ENCODE assay signal across 16 cellular contexts in the genomic region with DNA sequence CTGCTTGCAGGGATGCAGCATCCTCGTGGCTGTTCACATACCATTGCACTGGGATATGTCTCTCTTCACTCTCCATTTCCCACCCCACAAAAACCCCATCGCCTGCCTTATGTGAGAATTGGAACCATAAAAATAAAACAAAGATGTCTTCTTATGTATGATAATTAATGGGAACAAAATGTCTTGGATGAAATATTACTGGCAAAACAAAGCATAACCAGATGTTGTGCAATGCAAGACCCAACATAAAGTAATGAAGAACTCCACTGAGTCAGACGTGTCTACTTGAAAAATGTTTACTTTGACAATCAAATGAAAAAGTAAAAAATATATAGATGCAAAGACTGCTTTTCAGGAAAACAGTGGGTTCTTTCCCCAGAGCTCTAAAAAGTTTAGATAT.
DNase-seq lines count a peak whose midpoint lies in the region; ATAC-seq, FAIRE-seq and TF ChIP-seq lines count a peak whose summit lies in the region.
"Had no signal": no experiment of that assay in that cellular context is flagged by ENCODE, and none has a peak within 500 bp of the region (broad histone marks: within the 10 kb centered on the region; RNA-seq: fewer than 3 reads in every experiment).

No MANE protein-coding gene starts in this region.

- no TSS peak for BruUV-seq in IMR-90 (replicated peaks; lab: Mats Ljungman, UMichigan)

- H3K79me2 ChIP-seq in astrocyte (ENCODE audit: insufficient read depth, low read length): no peaks in the 10 kb centered on the region

- dilution Hi-C loops in IMR-90 (cut with HindIII; ENCODE audit: low sequenced_read_pairs, unreplicated experiment): no loop called here

- H3K79me1 ChIP-seq in IMR-90 (ENCODE audit: low read depth in 1 of 2, low read length in 2 of 2): no peaks in the 10 kb centered on the region

- H3K9me3 Mint-ChIP-seq in astrocyte (ENCODE audit: unreplicated experiment): no peaks in the 10 kb centered on the region

- H3K9me3 ChIP-seq in IMR-90 (ENCODE audit: control insufficient read depth, insufficient read depth, low read length) (no peaks in the 10 kb centered on the region), astrocyte (ENCODE audit: insufficient read depth, low read depth, low read length) (no peaks in the 10 kb centered on the region)
- H3K9me3 ChIP-seq: BLaER1 treated with 17β-estradiol and CSF1 and Interleukin-3, amounts not matched to agents 10 nM and 100 nM had no signal

- no peak overlapping the region for H2BK15ac ChIP-seq in IMR-90 (ENCODE audit: low read depth, low read length)

- no peak overlapping the region for H3K56ac ChIP-seq in IMR-90 (ENCODE audit: extremely low read depth, insufficient read depth, low read length)

- no peak overlapping the region for H3K23ac ChIP-seq in IMR-90 (ENCODE audit: low read depth, low read length)

- no peak overlapping the region for H2BK120ac ChIP-seq in IMR-90 (ENCODE audit: low read depth, low read length)

- peaks cover 3% of the 10 kb centered on the region for H3K4me1 Mint-ChIP-seq in astrocyte (ENCODE audit: low read depth, unreplicated experiment)
- H3K4me1 Mint-ChIP-seq: CD4-positive, CD25-positive, alpha-beta regulatory T cell had no signal

- no peak overlapping the region for H3K18ac ChIP-seq in IMR-90 (ENCODE audit: low read depth, low read length)

- no peaks in the 10 kb centered on the region for H3K27me3 Mint-ChIP-seq in astrocyte (ENCODE audit: low read depth, unreplicated experiment)
- H3K27me3 Mint-ChIP-seq: CD4-positive, CD25-positive, alpha-beta regulatory T cell had no signal

- in situ Hi-C loops in IMR-90 (cut with MboI; ENCODE audit: low sequenced_read_pairs): no loop called here

- no peak overlapping the region for H4K8ac ChIP-seq in IMR-90 (ENCODE audit: low read depth in 2 of 2, low read length in 2 of 2)

- H2AK9ac ChIP-seq in IMR-90 (replicated peaks; ENCODE audit: low read depth, low read length, poor library complexity): no peak overlapping the region

- H2AK5ac ChIP-seq in IMR-90 (ENCODE audit: low read depth, low read length): no peak overlapping the region

- H3K4me3 ChIP-seq in IMR-90 (ENCODE audit: insufficient read depth, low read depth, low read length) (no peak overlapping the region), astrocyte (ENCODE audit: insufficient read depth, low read depth, low read length) (no peak overlapping the region), fibroblast of villous mesenchyme (ENCODE audit: low read depth, low read length) (no peak overlapping the region)
- H3K4me3 ChIP-seq: BLaER1 treated with 17β-estradiol and CSF1 and Interleukin-3, amounts not matched to agents 10 nM and 100 nM; GM23248 had no signal

- H2BK20ac ChIP-seq in IMR-90 (ENCODE audit: low read depth, low read length): no peak overlapping the region

- no peak for TF ChIP-seq POLR2A in IMR-90 (IDR thresholded peaks at IDR 0.05; ENCODE audit: low read depth, low read length)

- POLR2A ChIA-PET in IMR-90 (lab: Charles Lee; ENCODE audit: unreplicated experiment): no interaction called here

- H3K27ac Mint-ChIP-seq in astrocyte (ENCODE audit: unreplicated experiment): no peak overlapping the region
- H3K27ac Mint-ChIP-seq: CD4-positive, CD25-positive, alpha-beta regulatory T cell had no signal

- H3K4me3 Mint-ChIP-seq in astrocyte (ENCODE audit: unreplicated experiment): no peak overlapping the region
- H3K4me3 Mint-ChIP-seq: CD4-positive, CD25-positive, alpha-beta regulatory T cell had no signal

- intact Hi-C loops in IMR-90 (cut with micrococcal nuclease): no loop called here

- H4K20me1 ChIP-seq in IMR-90 (ENCODE audit: insufficient read depth, low read length) (no peaks in the 10 kb centered on the region), astrocyte (ENCODE audit: insufficient read depth, low read length) (no peaks in the 10 kb centered on the region)
- H4K20me1 ChIP-seq: BLaER1 treated with 17β-estradiol and CSF1 and Interleukin-3, amounts not matched to agents 10 nM and 100 nM had no signal

- H2AFZ ChIP-seq in IMR-90 (replicated peaks; ENCODE audit: low read length, poor library complexity): no peak overlapping the region
- no peak overlapping the region for H2AFZ ChIP-seq in astrocyte (ENCODE audit: low read depth, low read length)
- H2AFZ ChIP-seq: GM23248 had no signal

- H3K36me3 Mint-ChIP-seq in astrocyte (ENCODE audit: low read depth, unreplicated experiment): no peaks in the 10 kb centered on the region
- H3K36me3 Mint-ChIP-seq: CD4-positive, CD25-positive, alpha-beta regulatory T cell had no signal

- H3K9ac ChIP-seq in IMR-90 (ENCODE audit: low read depth, low read length) (no peak overlapping the region), astrocyte (ENCODE audit: low read length) (no peak overlapping the region)
- H3K9ac ChIP-seq: BLaER1 treated with 17β-estradiol and CSF1 and Interleukin-3, amounts not matched to agents 10 nM and 100 nM; GM23248 had no signal

- no peak overlapping the region for H4K91ac ChIP-seq in IMR-90 (ENCODE audit: insufficient read depth, low read depth, low read length)

- TF ChIP-seq RAD21 in IMR-90 (IDR thresholded peaks at IDR 0.05; ENCODE audit: low read length): no peak

- CTCF ChIA-PET in IMR-90 (lab: Yijun Ruan, JAX): no interaction called here

- H3K36me3 ChIP-seq in IMR-90 (ENCODE audit: control insufficient read depth, insufficient read depth, low read length) (no peaks in the 10 kb centered on the region), astrocyte (ENCODE audit: insufficient read depth, low read length) (no peaks in the 10 kb centered on the region)
- H3K36me3 ChIP-seq: BLaER1 treated with 17β-estradiol and CSF1 and Interleukin-3, amounts not matched to agents 10 nM and 100 nM had no signal

- H4K5ac ChIP-seq in IMR-90 (ENCODE audit: low read depth, low read length): no peak overlapping the region

- no peak overlapping the region for H2BK5ac ChIP-seq in IMR-90 (ENCODE audit: low read depth, low read length, poor library complexity, severe bottlenecking)

- H3K27ac ChIP-seq in IMR-90 (ENCODE audit: insufficient read depth, low read length) (no peak overlapping the region), astrocyte (ENCODE audit: low read depth, low read length) (no peak overlapping the region)
- H3K27ac ChIP-seq: BLaER1 treated with 17β-estradiol and CSF1 and Interleukin-3, amounts not matched to agents 10 nM and 100 nM; GM23248 had no signal

- no peak overlapping the region for H3K14ac ChIP-seq in IMR-90 (replicated peaks; ENCODE audit: low read depth, low read length)

- no peaks in the 10 kb centered on the region for H3K27me3 ChIP-seq in IMR-90 (ENCODE audit: control insufficient read depth, insufficient read depth, low read length)
- H3K27me3 ChIP-seq in astrocyte (ENCODE audit: insufficient read depth, low read length): no peaks in the 10 kb centered on the region
- H3K27me3 ChIP-seq: BLaER1 treated with 17β-estradiol and CSF1 and Interleukin-3, amounts not matched to agents 10 nM and 100 nM had no signal

- H3K4me2 ChIP-seq in IMR-90 (ENCODE audit: low read depth, low read length): no peak overlapping the region
- no peak overlapping the region for H3K4me2 ChIP-seq in astrocyte (ENCODE audit: low read length)
- H3K4me2 ChIP-seq: BLaER1 treated with 17β-estradiol and CSF1 and Interleukin-3, amounts not matched to agents 10 nM and 100 nM had no signal

- no peak for TF ChIP-seq CTCF in IMR-90 (conservative IDR thresholded peaks at IDR 0.05; ENCODE audit: low read depth, low read length)
- no peak for TF ChIP-seq CTCF in astrocyte (IDR thresholded peaks at IDR 0.05; ENCODE audit: insufficient read depth, low read depth, low read length)
- no peak for TF ChIP-seq CTCF in fibroblast of villous mesenchyme (IDR thresholded peaks at IDR 0.05; ENCODE audit: insufficient read depth, low read depth, low read length)

- no peak for ATAC-seq in IMR-90 (ENCODE audit: low read depth)
- ATAC-seq: HCT116 had no signal

- H3K4me1 ChIP-seq in IMR-90 (ENCODE audit: control insufficient read depth, insufficient read depth, low read length) (no peaks in the 10 kb centered on the region), astrocyte (ENCODE audit: insufficient read depth, low read length) (peaks cover 9% of the 10 kb centered on the region)
- H3K4me1 ChIP-seq: BLaER1 treated with 17β-estradiol and CSF1 and Interleukin-3, amounts not matched to agents 10 nM and 100 nM had no signal

- DNase-seq in IMR-90 (no peak), astrocyte (ENCODE audit: low read depth) (peak; percentile 16), fibroblast of gingiva (ENCODE audit: low read depth) (peak; percentile 72), fibroblast of villous mesenchyme (ENCODE audit: low read depth) (peak; percentile 47), cerebellar cortex (ENCODE audit: low spot score) (no peak), NOMO-1 treated with dmso at 0.1 percent for 144 hours (lab: John Stamatoyannopoulos, UW; ENCODE audit: unreplicated experiment) (no peak), SHP77 treated with DMSO at 0.1 percent for 48 hours (lab: John Stamatoyannopoulos, UW) (no peak)
- no peak for DNase-seq in activated CD8-positive, alpha-beta memory T cell treated with anti-CD3 and anti-CD28 coated beads, Interleukin-2, amount 50 U/mL, for 4 hours
- DNase-seq: ACHN; CD4-positive, CD25-positive, alpha-beta regulatory T cell; DMS53; GM23248 had no signal

- no peaks in the 10 kb centered on the region for H3K9me1 ChIP-seq in IMR-90 (ENCODE audit: insufficient read depth, low read length)

- H3K4ac ChIP-seq in IMR-90 (ENCODE audit: low read depth, low read length): no peak overlapping the region

- no CpG with 5 or more reads among the region's 3 CpGs for WGBS in IMR-90 (ENCODE audit: extremely low coverage in 2 of 2, insufficient read length in 1 of 2), 2 experiments

- no peak for FAIRE-seq in astrocyte (lab: Jason Lieb, UNC)
- FAIRE-seq: H54, HTR-8/SVneo had no signal

TF ChIP-seq in IMR-90, 13 proteins besides CTCF, POLR2A, EP300 and RAD21:
- TF ChIP-seq CEBPB (IDR thresholded peaks at IDR 0.05; ENCODE audit: low read depth, low read length) (0 out of 2 replicates have a peak, but pooled peaks have one; percentile 32), RCOR1 (IDR thresholded peaks at IDR 0.05; ENCODE audit: insufficient replicate concordance, low read length) (no peak)
- TF ChIP-seq, protein P1, sequence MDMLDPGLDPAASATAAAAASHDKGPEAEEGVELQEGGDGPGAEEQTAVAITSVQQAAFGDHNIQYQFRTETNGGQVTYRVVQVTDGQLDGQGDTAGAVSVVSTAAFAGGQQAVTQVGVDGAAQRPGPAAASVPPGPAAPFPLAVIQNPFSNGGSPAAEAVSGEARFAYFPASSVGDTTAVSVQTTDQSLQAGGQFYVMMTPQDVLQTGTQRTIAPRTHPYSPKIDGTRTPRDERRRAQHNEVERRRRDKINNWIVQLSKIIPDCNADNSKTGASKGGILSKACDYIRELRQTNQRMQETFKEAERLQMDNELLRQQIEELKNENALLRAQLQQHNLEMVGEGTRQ (IDR thresholded peaks at IDR 0.05; ENCODE audit: low read depth, low read length): no peak

Comparison
In these comparisons a context has a peak if more than half of its experiments do, and no peak if none do; other contexts are left out.
1. DNase-seq: peak in astrocyte (single experiment), fibroblast of gingiva (single experiment) and fibroblast of villous mesenchyme (single experiment); none in IMR-90 (single experiment), cerebellar cortex (single experiment), activated CD8-positive, alpha-beta memory T cell treated with anti-CD3 and anti-CD28 coated beads, Interleukin-2, amount 50 U/mL, for 4 hours (single experiment), NOMO-1 treated with dmso at 0.1 percent for 144 hours (single experiment) and SHP77 treated with DMSO at 0.1 percent for 48 hours (single experiment).